ENCODE assay signal across 2 cellular contexts in the genomic region with DNA sequence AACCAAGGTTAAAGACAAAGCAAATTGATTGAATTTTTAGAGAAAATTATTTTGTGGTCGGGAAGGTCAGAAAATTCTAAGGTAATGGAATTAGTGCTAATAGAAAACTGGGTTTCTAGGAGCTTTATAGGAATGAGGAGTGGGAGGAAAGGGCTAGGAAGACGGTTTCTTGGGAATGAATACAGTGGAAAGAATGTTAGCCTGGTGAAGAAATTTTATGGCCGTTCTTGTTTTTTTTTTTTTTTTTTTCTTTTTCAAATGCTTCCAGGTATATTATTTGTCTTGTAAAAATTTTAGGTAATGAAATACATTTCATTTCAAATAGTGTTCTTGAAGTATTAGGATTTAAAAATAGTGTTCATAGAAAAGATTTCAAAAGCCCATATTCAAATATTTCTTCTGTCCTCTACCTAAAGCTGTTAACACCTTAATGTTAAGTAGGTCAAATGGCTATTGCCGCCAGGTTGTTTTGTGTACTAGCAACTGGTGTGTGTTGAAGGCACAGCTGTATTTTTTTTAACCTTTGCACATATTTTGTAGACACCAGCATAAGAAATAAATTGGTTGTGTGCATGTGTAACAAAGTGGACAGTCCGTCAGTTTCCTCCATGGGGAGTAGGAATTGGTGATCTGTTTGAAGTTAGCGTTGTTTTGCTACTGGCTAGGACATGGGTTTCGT.
TF ChIP-seq lines count a peak whose summit lies in the region.

No MANE protein-coding gene starts in this region.

TF ChIP-seq in K562, 482 proteins besides CTCF, POLR2A, EP300 and RAD21 (continues in another document):
- TF ChIP-seq ZNF57 (CRISPR knock-in tag; IDR thresholded peaks at IDR 0.05) (no peak), NUFIP1 (IDR thresholded peaks at IDR 0.05; ENCODE audit: partially characterized antibody) (no peak), BRD4 (IDR thresholded peaks at IDR 0.05) (0 out of 2 replicates have a peak, but pooled peaks have one; percentile 31), HEY1 (CRISPR knock-in tag; IDR thresholded peaks at IDR 0.05; ENCODE audit: borderline replicate concordance) (0 out of 2 replicates have a peak, but pooled peaks have one; percentile 19), SRSF9 (IDR thresholded peaks at IDR 0.05; ENCODE audit: borderline replicate concordance, low read depth, low read length) (no peak), SETDB1 (IDR thresholded peaks at IDR 0.05; ENCODE audit: low read length) (no peak), NEUROD1 (IDR thresholded peaks at IDR 0.05; ENCODE audit: borderline replicate concordance, low read depth, low read length, partially characterized antibody) (no peak)
- TF ChIP-seq, protein P1, sequence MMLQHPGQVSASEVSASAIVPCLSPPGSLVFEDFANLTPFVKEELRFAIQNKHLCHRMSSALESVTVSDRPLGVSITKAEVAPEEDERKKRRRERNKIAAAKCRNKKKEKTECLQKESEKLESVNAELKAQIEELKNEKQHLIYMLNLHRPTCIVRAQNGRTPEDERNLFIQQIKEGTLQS (IDR thresholded peaks at IDR 0.05): no peak
- TF ChIP-seq, protein P1 (CRISPR knock-in tag; conservative IDR thresholded peaks at IDR 0.05): no peak
- TF ChIP-seq, protein P2, sequence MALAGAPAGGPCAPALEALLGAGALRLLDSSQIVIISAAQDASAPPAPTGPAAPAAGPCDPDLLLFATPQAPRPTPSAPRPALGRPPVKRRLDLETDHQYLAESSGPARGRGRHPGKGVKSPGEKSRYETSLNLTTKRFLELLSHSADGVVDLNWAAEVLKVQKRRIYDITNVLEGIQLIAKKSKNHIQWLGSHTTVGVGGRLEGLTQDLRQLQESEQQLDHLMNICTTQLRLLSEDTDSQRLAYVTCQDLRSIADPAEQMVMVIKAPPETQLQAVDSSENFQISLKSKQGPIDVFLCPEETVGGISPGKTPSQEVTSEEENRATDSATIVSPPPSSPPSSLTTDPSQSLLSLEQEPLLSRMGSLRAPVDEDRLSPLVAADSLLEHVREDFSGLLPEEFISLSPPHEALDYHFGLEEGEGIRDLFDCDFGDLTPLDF (CRISPR knock-in tag; IDR thresholded peaks at IDR 0.05): no peak
- TF ChIP-seq, protein P3, sequence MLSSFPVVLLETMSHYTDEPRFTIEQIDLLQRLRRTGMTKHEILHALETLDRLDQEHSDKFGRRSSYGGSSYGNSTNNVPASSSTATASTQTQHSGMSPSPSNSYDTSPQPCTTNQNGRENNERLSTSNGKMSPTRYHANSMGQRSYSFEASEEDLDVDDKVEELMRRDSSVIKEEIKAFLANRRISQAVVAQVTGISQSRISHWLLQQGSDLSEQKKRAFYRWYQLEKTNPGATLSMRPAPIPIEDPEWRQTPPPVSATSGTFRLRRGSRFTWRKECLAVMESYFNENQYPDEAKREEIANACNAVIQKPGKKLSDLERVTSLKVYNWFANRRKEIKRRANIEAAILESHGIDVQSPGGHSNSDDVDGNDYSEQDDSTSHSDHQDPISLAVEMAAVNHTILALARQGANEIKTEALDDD (IDR thresholded peaks at IDR 0.05): peak; percentile 80
- TF ChIP-seq, protein P4, sequence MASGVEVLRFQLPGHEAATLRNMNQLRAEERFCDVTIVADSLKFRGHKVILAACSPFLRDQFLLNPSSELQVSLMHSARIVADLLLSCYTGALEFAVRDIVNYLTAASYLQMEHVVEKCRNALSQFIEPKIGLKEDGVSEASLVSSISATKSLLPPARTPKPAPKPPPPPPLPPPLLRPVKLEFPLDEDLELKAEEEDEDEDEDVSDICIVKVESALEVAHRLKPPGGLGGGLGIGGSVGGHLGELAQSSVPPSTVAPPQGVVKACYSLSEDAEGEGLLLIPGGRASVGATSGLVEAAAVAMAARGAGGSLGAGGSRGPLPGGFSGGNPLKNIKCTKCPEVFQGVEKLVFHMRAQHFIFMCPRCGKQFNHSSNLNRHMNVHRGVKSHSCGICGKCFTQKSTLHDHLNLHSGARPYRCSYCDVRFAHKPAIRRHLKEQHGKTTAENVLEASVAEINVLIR (CRISPR knock-in tag; IDR thresholded peaks at IDR 0.05): no peak
- TF ChIP-seq, protein P5, sequence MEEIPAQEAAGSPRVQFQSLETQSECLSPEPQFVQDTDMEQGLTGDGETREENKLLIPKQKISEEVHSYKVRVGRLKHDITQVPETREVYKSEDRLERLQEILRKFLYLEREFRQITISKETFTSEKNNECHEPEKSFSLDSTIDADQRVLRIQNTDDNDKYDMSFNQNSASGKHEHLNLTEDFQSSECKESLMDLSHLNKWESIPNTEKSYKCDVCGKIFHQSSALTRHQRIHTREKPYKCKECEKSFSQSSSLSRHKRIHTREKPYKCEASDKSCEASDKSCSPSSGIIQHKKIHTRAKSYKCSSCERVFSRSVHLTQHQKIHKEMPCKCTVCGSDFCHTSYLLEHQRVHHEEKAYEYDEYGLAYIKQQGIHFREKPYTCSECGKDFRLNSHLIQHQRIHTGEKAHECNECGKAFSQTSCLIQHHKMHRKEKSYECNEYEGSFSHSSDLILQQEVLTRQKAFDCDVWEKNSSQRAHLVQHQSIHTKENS (CRISPR knock-in tag; IDR thresholded peaks at IDR 0.05): no peak
- TF ChIP-seq, protein P6, sequence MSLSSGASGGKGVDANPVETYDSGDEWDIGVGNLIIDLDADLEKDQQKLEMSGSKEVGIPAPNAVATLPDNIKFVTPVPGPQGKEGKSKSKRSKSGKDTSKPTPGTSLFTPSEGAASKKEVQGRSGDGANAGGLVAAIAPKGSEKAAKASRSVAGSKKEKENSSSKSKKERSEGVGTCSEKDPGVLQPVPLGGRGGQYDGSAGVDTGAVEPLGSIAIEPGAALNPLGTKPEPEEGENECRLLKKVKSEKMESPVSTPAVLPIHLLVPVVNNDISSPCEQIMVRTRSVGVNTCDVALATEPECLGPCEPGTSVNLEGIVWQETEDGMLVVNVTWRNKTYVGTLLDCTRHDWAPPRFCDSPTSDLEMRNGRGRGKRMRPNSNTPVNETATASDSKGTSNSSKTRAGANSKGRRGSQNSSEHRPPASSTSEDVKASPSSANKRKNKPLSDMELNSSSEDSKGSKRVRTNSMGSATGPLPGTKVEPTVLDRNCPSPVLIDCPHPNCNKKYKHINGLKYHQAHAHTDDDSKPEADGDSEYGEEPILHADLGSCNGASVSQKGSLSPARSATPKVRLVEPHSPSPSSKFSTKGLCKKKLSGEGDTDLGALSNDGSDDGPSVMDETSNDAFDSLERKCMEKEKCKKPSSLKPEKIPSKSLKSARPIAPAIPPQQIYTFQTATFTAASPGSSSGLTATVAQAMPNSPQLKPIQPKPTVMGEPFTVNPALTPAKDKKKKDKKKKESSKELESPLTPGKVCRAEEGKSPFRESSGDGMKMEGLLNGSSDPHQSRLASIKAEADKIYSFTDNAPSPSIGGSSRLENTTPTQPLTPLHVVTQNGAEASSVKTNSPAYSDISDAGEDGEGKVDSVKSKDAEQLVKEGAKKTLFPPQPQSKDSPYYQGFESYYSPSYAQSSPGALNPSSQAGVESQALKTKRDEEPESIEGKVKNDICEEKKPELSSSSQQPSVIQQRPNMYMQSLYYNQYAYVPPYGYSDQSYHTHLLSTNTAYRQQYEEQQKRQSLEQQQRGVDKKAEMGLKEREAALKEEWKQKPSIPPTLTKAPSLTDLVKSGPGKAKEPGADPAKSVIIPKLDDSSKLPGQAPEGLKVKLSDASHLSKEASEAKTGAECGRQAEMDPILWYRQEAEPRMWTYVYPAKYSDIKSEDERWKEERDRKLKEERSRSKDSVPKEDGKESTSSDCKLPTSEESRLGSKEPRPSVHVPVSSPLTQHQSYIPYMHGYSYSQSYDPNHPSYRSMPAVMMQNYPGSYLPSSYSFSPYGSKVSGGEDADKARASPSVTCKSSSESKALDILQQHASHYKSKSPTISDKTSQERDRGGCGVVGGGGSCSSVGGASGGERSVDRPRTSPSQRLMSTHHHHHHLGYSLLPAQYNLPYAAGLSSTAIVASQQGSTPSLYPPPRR (CRISPR knock-in tag; IDR thresholded peaks at IDR 0.05; ENCODE audit: borderline replicate concordance): no peak

TF ChIP-seq in HepG2, 621 proteins besides CTCF, POLR2A, EP300 and RAD21:
- no peak for TF ChIP-seq ZNF446 (CRISPR knock-in tag; IDR thresholded peaks at IDR 0.05)
- TF ChIP-seq NFIB (CRISPR knock-in tag; IDR thresholded peaks at IDR 0.05; ENCODE audit: borderline replicate concordance): no peak
- TF ChIP-seq PITX1 (CRISPR knock-in tag; IDR thresholded peaks at IDR 0.05): no peak
- no peak for TF ChIP-seq ZNF282 (IDR thresholded peaks at IDR 0.05; ENCODE audit: partially characterized antibody)
- TF ChIP-seq CENPX (CRISPR knock-in tag; IDR thresholded peaks at IDR 0.05): no peak
- TF ChIP-seq ZNF343 (CRISPR knock-in tag; IDR thresholded peaks at IDR 0.05): no peak
- TF ChIP-seq, protein P7, sequence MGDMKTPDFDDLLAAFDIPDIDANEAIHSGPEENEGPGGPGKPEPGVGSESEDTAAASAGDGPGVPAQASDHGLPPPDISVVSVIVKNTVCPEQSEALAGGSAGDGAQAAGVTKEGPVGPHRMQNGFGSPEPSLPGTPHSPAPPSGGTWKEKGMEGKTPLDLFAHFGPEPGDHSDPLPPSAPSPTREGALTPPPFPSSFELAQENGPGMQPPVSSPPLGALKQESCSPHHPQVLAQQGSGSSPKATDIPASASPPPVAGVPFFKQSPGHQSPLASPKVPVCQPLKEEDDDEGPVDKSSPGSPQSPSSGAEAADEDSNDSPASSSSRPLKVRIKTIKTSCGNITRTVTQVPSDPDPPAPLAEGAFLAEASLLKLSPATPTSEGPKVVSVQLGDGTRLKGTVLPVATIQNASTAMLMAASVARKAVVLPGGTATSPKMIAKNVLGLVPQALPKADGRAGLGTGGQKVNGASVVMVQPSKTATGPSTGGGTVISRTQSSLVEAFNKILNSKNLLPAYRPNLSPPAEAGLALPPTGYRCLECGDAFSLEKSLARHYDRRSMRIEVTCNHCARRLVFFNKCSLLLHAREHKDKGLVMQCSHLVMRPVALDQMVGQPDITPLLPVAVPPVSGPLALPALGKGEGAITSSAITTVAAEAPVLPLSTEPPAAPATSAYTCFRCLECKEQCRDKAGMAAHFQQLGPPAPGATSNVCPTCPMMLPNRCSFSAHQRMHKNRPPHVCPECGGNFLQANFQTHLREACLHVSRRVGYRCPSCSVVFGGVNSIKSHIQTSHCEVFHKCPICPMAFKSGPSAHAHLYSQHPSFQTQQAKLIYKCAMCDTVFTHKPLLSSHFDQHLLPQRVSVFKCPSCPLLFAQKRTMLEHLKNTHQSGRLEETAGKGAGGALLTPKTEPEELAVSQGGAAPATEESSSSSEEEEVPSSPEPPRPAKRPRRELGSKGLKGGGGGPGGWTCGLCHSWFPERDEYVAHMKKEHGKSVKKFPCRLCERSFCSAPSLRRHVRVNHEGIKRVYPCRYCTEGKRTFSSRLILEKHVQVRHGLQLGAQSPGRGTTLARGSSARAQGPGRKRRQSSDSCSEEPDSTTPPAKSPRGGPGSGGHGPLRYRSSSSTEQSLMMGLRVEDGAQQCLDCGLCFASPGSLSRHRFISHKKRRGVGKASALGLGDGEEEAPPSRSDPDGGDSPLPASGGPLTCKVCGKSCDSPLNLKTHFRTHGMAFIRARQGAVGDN (CRISPR knock-in tag; IDR thresholded peaks at IDR 0.05): no peak
- TF ChIP-seq ZNF431 (CRISPR knock-in tag; IDR thresholded peaks at IDR 0.05; ENCODE audit: borderline replicate concordance, low read depth): no peak
- TF ChIP-seq, protein P8, sequence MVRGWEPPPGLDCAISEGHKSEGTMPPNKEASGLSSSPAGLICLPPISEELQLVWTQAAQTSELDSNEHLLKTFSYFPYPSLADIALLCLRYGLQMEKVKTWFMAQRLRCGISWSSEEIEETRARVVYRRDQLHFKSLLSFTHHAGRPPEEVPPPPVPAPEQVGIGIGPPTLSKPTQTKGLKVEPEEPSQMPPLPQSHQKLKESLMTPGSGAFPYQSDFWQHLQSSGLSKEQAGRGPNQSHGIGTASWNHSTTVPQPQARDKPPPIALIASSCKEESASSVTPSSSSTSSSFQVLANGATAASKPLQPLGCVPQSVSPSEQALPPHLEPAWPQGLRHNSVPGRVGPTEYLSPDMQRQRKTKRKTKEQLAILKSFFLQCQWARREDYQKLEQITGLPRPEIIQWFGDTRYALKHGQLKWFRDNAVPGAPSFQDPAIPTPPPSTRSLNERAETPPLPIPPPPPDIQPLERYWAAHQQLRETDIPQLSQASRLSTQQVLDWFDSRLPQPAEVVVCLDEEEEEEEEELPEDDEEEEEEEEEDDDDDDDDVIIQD (CRISPR knock-in tag; IDR thresholded peaks at IDR 0.05; ENCODE audit: low read depth): no peak
- TF ChIP-seq ZNF350 (CRISPR knock-in tag; IDR thresholded peaks at IDR 0.05; ENCODE audit: borderline replicate concordance, low read depth): no peak
- no peak for TF ChIP-seq IKZF4 (CRISPR knock-in tag; IDR thresholded peaks at IDR 0.05; ENCODE audit: borderline replicate concordance, low read depth, not compliant biosample characterization)
- no peak for TF ChIP-seq ZNF333 (CRISPR knock-in tag; IDR thresholded peaks at IDR 0.05; ENCODE audit: borderline replicate concordance)
- TF ChIP-seq, protein P9, sequence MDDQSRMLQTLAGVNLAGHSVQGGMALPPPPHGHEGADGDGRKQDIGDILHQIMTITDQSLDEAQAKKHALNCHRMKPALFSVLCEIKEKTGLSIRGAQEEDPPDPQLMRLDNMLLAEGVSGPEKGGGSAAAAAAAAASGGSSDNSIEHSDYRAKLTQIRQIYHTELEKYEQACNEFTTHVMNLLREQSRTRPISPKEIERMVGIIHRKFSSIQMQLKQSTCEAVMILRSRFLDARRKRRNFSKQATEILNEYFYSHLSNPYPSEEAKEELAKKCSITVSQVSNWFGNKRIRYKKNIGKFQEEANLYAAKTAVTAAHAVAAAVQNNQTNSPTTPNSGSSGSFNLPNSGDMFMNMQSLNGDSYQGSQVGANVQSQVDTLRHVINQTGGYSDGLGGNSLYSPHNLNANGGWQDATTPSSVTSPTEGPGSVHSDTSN (CRISPR knock-in tag; IDR thresholded peaks at IDR 0.05; ENCODE audit: borderline replicate concordance): no peak
- no peak for TF ChIP-seq ZNF547 (CRISPR knock-in tag; IDR thresholded peaks at IDR 0.05)
- TF ChIP-seq CREB1 (IDR thresholded peaks at IDR 0.05): no peak
- no peak for TF ChIP-seq CREB1 (CRISPR knock-in tag; IDR thresholded peaks at IDR 0.05)
- TF ChIP-seq SATB2 (CRISPR knock-in tag; IDR thresholded peaks at IDR 0.05): no peak
- TF ChIP-seq NFIC (IDR thresholded peaks at IDR 0.05; ENCODE audit: low read length): no peak
- TF ChIP-seq SNAPC2 (CRISPR knock-in tag; IDR thresholded peaks at IDR 0.05): no peak
